ENCODE assay signal across 8 cellular contexts in the genomic region with DNA sequence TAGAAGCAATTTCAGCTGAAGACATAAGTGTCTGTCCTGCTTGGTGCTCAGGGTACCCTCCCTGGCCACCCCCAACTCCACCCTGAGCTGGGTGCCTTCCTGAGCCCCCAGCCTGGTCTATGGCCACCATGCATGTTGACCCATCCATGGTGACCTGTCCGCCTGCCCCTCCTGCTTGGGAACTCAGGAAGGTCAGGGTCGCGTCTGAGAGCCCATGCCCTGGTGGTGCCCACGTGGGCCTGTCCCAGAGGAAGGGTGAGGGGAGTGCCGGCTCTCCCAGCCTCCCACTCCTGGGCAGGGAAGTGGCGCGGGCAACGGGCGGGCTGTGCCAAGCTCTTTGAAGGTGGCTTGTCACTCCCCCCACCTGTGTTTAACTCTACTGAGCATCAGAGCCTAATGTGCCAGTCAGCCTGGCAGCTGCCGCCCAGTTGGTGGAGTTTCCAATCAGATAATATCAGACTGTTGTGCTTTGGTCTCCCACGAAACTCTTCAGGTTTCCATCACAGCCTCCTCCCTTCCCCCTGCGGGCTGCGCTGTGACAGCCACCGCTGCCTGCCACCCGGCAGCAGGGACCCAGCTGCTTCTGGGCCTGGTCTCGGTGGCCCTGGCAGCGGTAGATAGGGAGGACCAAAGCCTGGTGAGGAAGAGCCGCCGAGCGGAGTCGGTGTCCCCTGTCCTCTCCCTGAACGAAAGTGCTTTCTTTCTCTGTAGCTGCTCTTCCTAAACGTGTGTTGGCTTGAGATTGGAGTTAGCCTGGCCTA. TPM values are rescaled to one million over a fixed set of nuclear protein-coding genes. Genes with fewer than 3 reads are reported as not detected.
A peak's percentile ranks its signal among the peaks of the same experiment; 100 is the strongest.
DNase-seq lines count a peak whose midpoint lies in the region; ATAC-seq and TF ChIP-seq lines count a peak whose summit lies in the region.

No MANE protein-coding gene starts in this region.

- H3K27me3 ChIP-seq in BLaER1 (0 out of 2 replicates have a peak, but pooled peaks cover 4% of the 10 kb centered on the region), RWPE2 (ENCODE audit: insufficient read depth, poor library complexity, severe bottlenecking) (no peaks in the 10 kb centered on the region)

- ATAC-seq in RWPE2 (ENCODE audit: low read depth): no peak
- ATAC-seq in natural killer cell: peak; percentile 17 to 63 (median 42)
- no peak for ATAC-seq in GM18873 (IDR thresholded peaks at IDR 0.05; ENCODE audit: low FRiP score, unreplicated experiment)
- no peak for ATAC-seq in HG02885 (IDR thresholded peaks at IDR 0.05; ENCODE audit: poor library complexity, unreplicated experiment)
- ATAC-seq in GM19324 (IDR thresholded peaks at IDR 0.05; ENCODE audit: low FRiP score, unreplicated experiment): no peak

- peaks cover 25% of the 10 kb centered on the region for H4K20me1 ChIP-seq in BLaER1

- H3K4me3 ChIP-seq in BLaER1 (peak overlapping the region; percentile 60; the same call in 1 of the 2 replicates), RWPE2 (ENCODE audit: severe bottlenecking) (no peak overlapping the region)

- H3K36me3 ChIP-seq in BLaER1: no peaks in the 10 kb centered on the region
- H3K36me3 ChIP-seq in RWPE2 (ENCODE audit: low read depth): peaks cover 7% of the 10 kb centered on the region; the same call in 1 of the 2 replicates

- peak overlapping the region; percentile 100 for H3K4me2 ChIP-seq in BLaER1

- no peaks in the 10 kb centered on the region for H3K9me3 ChIP-seq in BLaER1
- H3K9me3 ChIP-seq in RWPE2 (ENCODE audit: severe bottlenecking): no peaks in the 10 kb centered on the region

- H3K36me3 Mint-ChIP-seq in brain (no peaks in the 10 kb centered on the region), natural killer cell (no peaks in the 10 kb centered on the region)

- H3K27ac ChIP-seq in BLaER1: peak overlapping the region; percentile 85
- peak overlapping the region; percentile 86 for H3K27ac ChIP-seq in RWPE2 (ENCODE audit: poor library complexity, severe bottlenecking)

- H3K4me3 Mint-ChIP-seq in brain (peak overlapping the region in 3 of 5 experiments; percentile 41 to 62 (median 53)), natural killer cell (peak overlapping the region; percentile 60)

- H3K9me3 Mint-ChIP-seq in brain: no peaks in the 10 kb centered on the region
- no peaks in the 10 kb centered on the region for H3K9me3 Mint-ChIP-seq in natural killer cell

- peak; percentile 55 for DNase-seq in RWPE2 (ENCODE audit: low spot score)
- DNase-seq in natural killer cell: no peak
- no peak for DNase-seq in NOMO-1 treated with dmso at 0.1 percent for 144 hours (lab: John Stamatoyannopoulos, UW; ENCODE audit: unreplicated experiment)

- H3K27me3 Mint-ChIP-seq in brain (peaks cover 14% of the 10 kb centered on the region), natural killer cell (ENCODE audit: low read depth in 2 of 2) (no peaks in the 10 kb centered on the region)

- no peak for TF ChIP-seq CTCF in RWPE2 (IDR thresholded peaks at IDR 0.05; ENCODE audit: poor library complexity, severe bottlenecking)
- no peak for TF ChIP-seq CTCF in brain (conservative IDR thresholded peaks at IDR 0.05)
- no peak for TF ChIP-seq CTCF in natural killer cell (IDR thresholded peaks at IDR 0.05)

- H3K4me1 Mint-ChIP-seq in brain (peaks cover 70% of the 10 kb centered on the region), natural killer cell (peaks cover 29 to 53% of the 10 kb centered on the region in 2 donors)

- intact Hi-C loops in natural killer cell (cut with micrococcal nuclease): no loop called here

- H3K4me1 ChIP-seq in BLaER1: peaks cover 96% of the 10 kb centered on the region
- peaks cover 80% of the 10 kb centered on the region for H3K4me1 ChIP-seq in RWPE2 (ENCODE audit: insufficient read depth, poor library complexity, severe bottlenecking)

- peak overlapping the region; percentile 73; the same call in 1 of the 2 replicates for H3K9ac ChIP-seq in BLaER1

- peak overlapping the region in 4 of 5 experiments; percentile 95 to 97 (median 96) for H3K27ac Mint-ChIP-seq in brain
- H3K27ac Mint-ChIP-seq in natural killer cell: peak overlapping the region; percentile 71 to 80

RNA-seq across cellular contexts. Expression of a gene that starts 4.8 kb away (rescaled TPM):
- 30.3 TPM for polyA plus RNA-seq in brain (ENCODE audit: insufficient read depth, low read depth, low replicate concordance)
- total RNA-seq in natural killer cell: 100 to 1,000 TPM; 213 to 283 (median 221) TPM

RNA-seq across cellular contexts. Expression of a gene that starts 41.6 kb away (rescaled TPM):
- 19.7 TPM for polyA plus RNA-seq in brain (ENCODE audit: insufficient read depth, low read depth, low replicate concordance)
- total RNA-seq in natural killer cell: 10 to 100 TPM; 35.6 to 53.9 (median 41.6) TPM

RNA-seq across cellular contexts. Expression of a gene that starts 45.9 kb away (rescaled TPM):
- 408 TPM for polyA plus RNA-seq in brain (ENCODE audit: insufficient read depth, low read depth, low replicate concordance)
- 100 to 1,000 TPM; 383 to 465 (median 452) TPM for total RNA-seq in natural killer cell

Comparison
In these comparisons a context has a peak if more than half of its experiments do, and no peak if none do; other contexts are left out.
1. ATAC-seq: peak in natural killer cell (3 of 3); none in RWPE2 (single experiment), GM18873 (single experiment), HG02885 (single experiment) and GM19324 (single experiment).